ENCODE assay signal across 8 cellular contexts in genomic region chr3:198071602-198072285, GRCh38.
DNase-seq lines count a peak whose midpoint lies in the region; ATAC-seq and TF ChIP-seq lines count a peak whose summit lies in the region.

No MANE protein-coding gene starts in this region.

- ATAC-seq in GM18873 (IDR thresholded peaks at IDR 0.05; ENCODE audit: low FRiP score, unreplicated experiment), result peak; percentile 53
- ATAC-seq in HG03439 (IDR thresholded peaks at IDR 0.05; ENCODE audit: unreplicated experiment), result peak; percentile 96

- peak; percentile 46 for TF ChIP-seq CTCF in epithelial cell of proximal tubule (conservative IDR thresholded peaks at IDR 0.05; ENCODE audit: low read depth, low read length)

- no peak overlapping the region for H3K4me3 ChIP-seq in epithelial cell of proximal tubule (ENCODE audit: low read depth, low read length)

- peak; percentile 31 to 47 for DNase-seq in activated CD4-positive, alpha-beta T cell treated with anti-CD3 and anti-CD28 coated beads for 24 hours (ENCODE audit: low read depth in 2 of 2)
- DNase-seq in epithelial cell of proximal tubule (ENCODE audit: low read depth) (peak; percentile 100), SK-N-DZ (ENCODE audit: low spot score) (no peak), NCI-H2227 (lab: John Stamatoyannopoulos, UW; ENCODE audit: unreplicated experiment) (no peak), NCI-H187 (lab: John Stamatoyannopoulos, UW) (no peak)
- DNase-seq in stimulated activated CD4-positive, alpha-beta T cell treated with anti-CD3 and anti-CD28 coated beads, Interleukin-1b, Interleukin-23, amount 100 ng/mL, for 48 hours, result peak; percentile 74

Comparison
In these comparisons a context has a peak if more than half of its experiments do, and no peak if none do; other contexts are left out.
1. DNase-seq: peak in activated CD4-positive, alpha-beta T cell treated with anti-CD3 and anti-CD28 coated beads for 24 hours (2 of 2), epithelial cell of proximal tubule (single experiment) and stimulated activated CD4-positive, alpha-beta T cell treated with anti-CD3 and anti-CD28 coated beads, Interleukin-1b, Interleukin-23, amount 100 ng/mL, for 48 hours (single experiment); none in SK-N-DZ (single experiment), NCI-H2227 (single experiment) and NCI-H187 (0 of 2).